In the genomic region with DNA sequence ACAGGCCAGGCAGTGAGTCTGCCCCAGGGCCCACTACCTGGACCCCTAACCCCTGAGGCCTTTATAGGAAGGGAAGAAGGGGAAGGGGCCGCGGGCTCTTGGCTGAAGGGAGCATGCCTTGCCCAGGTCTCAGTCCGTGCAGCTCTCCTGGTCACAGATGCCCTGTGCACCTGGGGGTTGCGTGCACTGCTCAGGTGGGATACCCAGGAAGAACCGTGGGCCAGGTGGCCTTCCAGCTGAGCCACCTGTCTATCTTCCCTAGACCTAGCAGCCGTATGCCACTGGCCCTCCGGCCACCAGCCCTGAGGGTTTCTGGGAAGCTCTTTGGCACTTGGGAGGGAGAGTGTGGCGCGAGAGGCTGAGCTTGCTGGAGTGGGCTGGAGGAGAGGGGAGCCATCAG, we compare ENCODE assay signal across 6 cellular contexts.
"Had no signal": no experiment of that assay in that cellular context is flagged by ENCODE, and none has a peak within 500 bp of the region (broad histone marks: within the 10 kb centered on the region; RNA-seq: fewer than 3 reads in every experiment).

No MANE protein-coding gene starts in this region.

- H3K27ac Mint-ChIP-seq: HFFc6 had no signal

- ATAC-seq: HCT116 had no signal

- H3K4me3 ChIP-seq: HAP-1 had no signal

- H3K9me3 ChIP-seq: HAP-1 had no signal

- H3K4me3 Mint-ChIP-seq: HFFc6 had no signal

- H3K4me1 ChIP-seq: HAP-1 had no signal

- DNase-seq: GOT3, H7, HFFc6, IMR-90 had no signal

- H3K36me3 ChIP-seq: HAP-1 had no signal
